11 cellular contexts compared by ENCODE assay signal in genomic region chr3:170350515-170351413, GRCh38. TPM values are rescaled to one million over a fixed set of nuclear protein-coding genes. Genes with fewer than 3 reads are reported as not detected.
A peak's percentile ranks its signal among the peaks of the same experiment; 100 is the strongest.
DNase-seq lines count a peak whose midpoint lies in the region; ATAC-seq and TF ChIP-seq lines count a peak whose summit lies in the region.
"Had no signal": no experiment of that assay in that cellular context is flagged by ENCODE, and none has a peak within 500 bp of the region (broad histone marks: within the 10 kb centered on the region; RNA-seq: fewer than 3 reads in every experiment).

No MANE protein-coding gene starts in this region.

- H3K9me3 ChIP-seq in Karpas-422 (ENCODE audit: low read length), result no peaks in the 10 kb centered on the region
- H3K9me3 ChIP-seq in HAP-1, result no peaks in the 10 kb centered on the region
- H3K9me3 ChIP-seq: upper lobe of right lung had no signal

- no peaks in the 10 kb centered on the region for H3K9me2 ChIP-seq in Karpas-422 (replicated peaks; ENCODE audit: insufficient read depth, low read length)

- DNase-seq in HCEC 1CT (peak; percentile 9), Karpas-422 (no peak), ecto neural progenitor cell (ENCODE audit: low spot score) (no peak), HAP-1 (ENCODE audit: low spot score in 2 of 2) (no peak), middle frontal gyrus (ENCODE audit: extremely low spot score, low spot score) (no peak)
- DNase-seq in stimulated activated naive CD8-positive, alpha-beta T cell treated with anti-CD3 and anti-CD28 coated beads, Interleukin-15, amount 100 ng/mL, for 72 hours, result no peak
- DNase-seq: activated CD4-positive, alpha-beta memory T cell treated with anti-CD3 and anti-CD28 coated beads for 36 hours; upper lobe of right lung had no signal

- ATAC-seq in GM18867 (IDR thresholded peaks at IDR 0.05; ENCODE audit: unreplicated experiment), result peak; percentile 55
- no peak for ATAC-seq in stimulated activated naive CD8-positive, alpha-beta T cell treated with anti-CD3 and anti-CD28 coated beads, Interleukin-15, amount 100 ng/mL, for 72 hours
- ATAC-seq: upper lobe of right lung had no signal

- no peaks in the 10 kb centered on the region for H3K27me3 ChIP-seq in Karpas-422 (ENCODE audit: low read length)
- no peaks in the 10 kb centered on the region for H3K27me3 ChIP-seq in HAP-1 (ENCODE audit: low read depth)
- H3K27me3 ChIP-seq: upper lobe of right lung had no signal

- H3K27me3 Mint-ChIP-seq in nephron (ENCODE audit: low read depth), result no peaks in the 10 kb centered on the region
- peaks cover 7% of the 10 kb centered on the region for H3K27me3 Mint-ChIP-seq in stimulated activated naive CD8-positive, alpha-beta T cell treated with anti-CD3 and anti-CD28 coated beads, Interleukin-15, amount 100 ng/mL, for 72 hours
- H3K27me3 Mint-ChIP-seq: activated CD4-positive, alpha-beta memory T cell treated with anti-CD3 and anti-CD28 coated beads for 36 hours had no signal

- no peak for TF ChIP-seq CTCF in nephron (IDR thresholded peaks at IDR 0.05; ENCODE audit: unreplicated experiment in 3 of 3)

- H3K36me3 Mint-ChIP-seq in nephron (ENCODE audit: low read depth), result no peaks in the 10 kb centered on the region
- H3K36me3 Mint-ChIP-seq: activated CD4-positive, alpha-beta memory T cell treated with anti-CD3 and anti-CD28 coated beads for 36 hours had no signal

- H3K4me3 ChIP-seq in Karpas-422 (ENCODE audit: low read length) (no peak overlapping the region), HAP-1 (no peak overlapping the region)
- H3K4me3 ChIP-seq: upper lobe of right lung had no signal

- H2AFZ ChIP-seq in Karpas-422 (ENCODE audit: low read length), result no peak overlapping the region

- H3K27ac Mint-ChIP-seq in nephron, result peak overlapping the region in 2 of 3 experiments; percentile 57 to 61
- H3K27ac Mint-ChIP-seq in stimulated activated naive CD8-positive, alpha-beta T cell treated with anti-CD3 and anti-CD28 coated beads, Interleukin-15, amount 100 ng/mL, for 72 hours, result no peak overlapping the region
- H3K27ac Mint-ChIP-seq: activated CD4-positive, alpha-beta memory T cell treated with anti-CD3 and anti-CD28 coated beads for 36 hours had no signal

- H3K4me3 Mint-ChIP-seq in nephron, result no peak overlapping the region
- no peak overlapping the region for H3K4me3 Mint-ChIP-seq in stimulated activated naive CD8-positive, alpha-beta T cell treated with anti-CD3 and anti-CD28 coated beads, Interleukin-15, amount 100 ng/mL, for 72 hours
- H3K4me3 Mint-ChIP-seq: activated CD4-positive, alpha-beta memory T cell treated with anti-CD3 and anti-CD28 coated beads for 36 hours had no signal

- H3K9ac ChIP-seq in Karpas-422 (ENCODE audit: low read length), result no peak overlapping the region

- no peaks in the 10 kb centered on the region for H4K20me1 ChIP-seq in Karpas-422 (ENCODE audit: insufficient read depth, low read depth, low read length)

- no peaks in the 10 kb centered on the region for H3K36me3 ChIP-seq in Karpas-422 (ENCODE audit: insufficient read depth, low read length)
- H3K36me3 ChIP-seq in HAP-1 (replicated peaks), result no peaks in the 10 kb centered on the region
- H3K36me3 ChIP-seq: upper lobe of right lung had no signal

- H3K79me2 ChIP-seq in Karpas-422 (ENCODE audit: low read length), result no peaks in the 10 kb centered on the region

- no peaks in the 10 kb centered on the region for H3K9me3 Mint-ChIP-seq in nephron
- H3K9me3 Mint-ChIP-seq in stimulated activated naive CD8-positive, alpha-beta T cell treated with anti-CD3 and anti-CD28 coated beads, Interleukin-15, amount 100 ng/mL, for 72 hours, result no peaks in the 10 kb centered on the region
- H3K9me3 Mint-ChIP-seq: activated CD4-positive, alpha-beta memory T cell treated with anti-CD3 and anti-CD28 coated beads for 36 hours had no signal

- no peak overlapping the region for H3K27ac ChIP-seq in Karpas-422 (ENCODE audit: low read length)
- H3K27ac ChIP-seq: HL-60, upper lobe of right lung had no signal

- H3K4me1 ChIP-seq in Karpas-422 (ENCODE audit: low read length) (peaks cover 39% of the 10 kb centered on the region), HAP-1 (no peaks in the 10 kb centered on the region)

- peak overlapping the region; percentile 30 for H3K4me2 ChIP-seq in Karpas-422 (ENCODE audit: low read depth, low read length, poor library complexity, severe bottlenecking)

- in situ Hi-C loops in HAP-1 (cut with MboI; ENCODE audit: low sequenced_read_pairs), result no loop called here

- peaks cover 32% of the 10 kb centered on the region for H3K4me1 Mint-ChIP-seq in nephron
- peaks cover 20% of the 10 kb centered on the region for H3K4me1 Mint-ChIP-seq in stimulated activated naive CD8-positive, alpha-beta T cell treated with anti-CD3 and anti-CD28 coated beads, Interleukin-15, amount 100 ng/mL, for 72 hours

RNA-seq across cellular contexts. Expression of gene SKIL, which starts 6.8 kb away (rescaled TPM):
- 43.7 and 49.5 TPM in 2 replicates for total RNA-seq in Karpas-422 (2014; rRNA removed; shearing (Covaris generic); ENCODE audit: low replicate concordance)

Comparison
In these comparisons a context has a peak if more than half of its experiments do, and no peak if none do; other contexts are left out.
1. H3K27ac Mint-ChIP-seq: peak in nephron (2 of 3); none in stimulated activated naive CD8-positive, alpha-beta T cell treated with anti-CD3 and anti-CD28 coated beads, Interleukin-15, amount 100 ng/mL, for 72 hours (0 of 2).